13 cellular contexts compared by ENCODE assay signal in genomic region chr2:171139860-171140259, GRCh38.
"Had no signal": no experiment of that assay in that cellular context is flagged by ENCODE, and none has a peak within 500 bp of the region (broad histone marks: within the 10 kb centered on the region; RNA-seq: fewer than 3 reads in every experiment).

No MANE protein-coding gene starts in this region.

- H3K27me3 Mint-ChIP-seq: stimulated activated naive CD8-positive, alpha-beta T cell treated with anti-CD3 and anti-CD28 coated beads, Interleukin-15, amount 100 ng/mL, for 72 hours had no signal

- DNase-seq: activated CD4-positive, alpha-beta T cell treated with anti-CD3 and anti-CD28 coated beads for 48 hours; activated naive CD4-positive, alpha-beta T cell treated with anti-CD3 and anti-CD28 coated beads, Interleukin-2, amount 50 U/mL, for 16 hours; hypothalamus; ovary; stimulated activated CD4-positive, alpha-beta T cell treated with anti-CD3 and anti-CD28 coated beads, Interleukin-4, amount 100 ng/mL, for 1 hour; stimulated activated CD8-positive, alpha-beta memory T cell treated with anti-CD3 and anti-CD28 coated beads, Interleukin-4, amount 100 ng/mL, for 48 hours; stimulated activated naive CD8-positive, alpha-beta T cell treated with anti-CD3 and anti-CD28 coated beads, Interleukin-15, amount 100 ng/mL, for 72 hours; T1000; testis had no signal

- H3K4me3 Mint-ChIP-seq: neural crest cell; stimulated activated naive CD8-positive, alpha-beta T cell treated with anti-CD3 and anti-CD28 coated beads, Interleukin-15, amount 100 ng/mL, for 72 hours had no signal

- H3K27ac Mint-ChIP-seq: activated T-helper 2 cell treated with anti-CD3 and anti-CD28 coated beads, Interferon-gamma antibody, Interleukin-2, Interleukin-4, amounts not matched to agents 10 μg/mL and 5 μg/mL and 100 μg/mL, durations not matched to agents 14 hours and 24 hours and 36 hours had no signal

- H3K36me3 ChIP-seq: esophagus muscularis mucosa, ovary had no signal

- H3K27me3 ChIP-seq: body of pancreas, esophagus muscularis mucosa, ovary, testis had no signal

- H3K4me3 ChIP-seq: body of pancreas, esophagus muscularis mucosa, ovary, testis had no signal

- H3K9me3 ChIP-seq: body of pancreas, esophagus muscularis mucosa, ovary, testis had no signal

- ATAC-seq: body of pancreas; stimulated activated naive CD8-positive, alpha-beta T cell treated with anti-CD3 and anti-CD28 coated beads, Interleukin-15, amount 100 ng/mL, for 72 hours had no signal

- H3K9me3 Mint-ChIP-seq: activated T-helper 2 cell treated with anti-CD3 and anti-CD28 coated beads, Interferon-gamma antibody, Interleukin-2, Interleukin-4, amounts not matched to agents 10 μg/mL and 5 μg/mL and 100 μg/mL, durations not matched to agents 14 hours and 24 hours and 36 hours; stimulated activated naive CD8-positive, alpha-beta T cell treated with anti-CD3 and anti-CD28 coated beads, Interleukin-15, amount 100 ng/mL, for 72 hours had no signal

- H3K27ac ChIP-seq: body of pancreas, esophagus muscularis mucosa, ovary had no signal
